10 cellular contexts compared by ENCODE assay signal in genomic region chr7:66697451-66698438, GRCh38. TPM values are rescaled to one million over a fixed set of nuclear protein-coding genes. Genes with fewer than 3 reads are reported as not detected.
DNase-seq lines count a peak whose midpoint lies in the region; ATAC-seq, FAIRE-seq and TF ChIP-seq lines count a peak whose summit lies in the region.
"Had no signal": no experiment of that assay in that cellular context is flagged by ENCODE, and none has a peak within 500 bp of the region (broad histone marks: within the 10 kb centered on the region; RNA-seq: fewer than 3 reads in every experiment).

No MANE protein-coding gene starts in this region.

- H3K9me3 ChIP-seq in astrocyte (ENCODE audit: insufficient read depth, low read depth, low read length) (no peaks in the 10 kb centered on the region), left ventricle myocardium inferior (replicated peaks) (no peaks in the 10 kb centered on the region)

- peak; percentile 37 for ATAC-seq in stimulated activated effector memory CD8-positive, alpha-beta T cell treated with anti-CD3 and anti-CD28 coated beads, Interleukin-12 subunit alpha, Interleukin-12 subunit beta, amount 100 ng/mL, for 72 hours
- no peak for ATAC-seq in HG02852 (IDR thresholded peaks at IDR 0.05; ENCODE audit: unreplicated experiment)

- no peaks in the 10 kb centered on the region for H3K36me3 ChIP-seq in astrocyte (ENCODE audit: insufficient read depth, low read length)
- peaks cover 3% of the 10 kb centered on the region for H3K36me3 ChIP-seq in left ventricle myocardium inferior

- H3K4me1 ChIP-seq in astrocyte (ENCODE audit: insufficient read depth, low read length) (peaks cover 9% of the 10 kb centered on the region), left ventricle myocardium inferior (peaks cover 17% of the 10 kb centered on the region)

- no peak overlapping the region for H3K4me2 ChIP-seq in astrocyte (ENCODE audit: low read length)

- DNase-seq in HFFc6 (peak; percentile 77), astrocyte (ENCODE audit: low read depth) (peak; percentile 52), left ventricle myocardium inferior (peak; percentile 35), SKM-1 (lab: John Stamatoyannopoulos, UW; ENCODE audit: unreplicated experiment) (no peak)
- no peak for DNase-seq in stimulated activated effector memory CD8-positive, alpha-beta T cell treated with anti-CD3 and anti-CD28 coated beads, Interleukin-12 subunit alpha, Interleukin-12 subunit beta, amount 100 ng/mL, for 72 hours (ENCODE audit: low spot score in 2 of 2)
- no peak for DNase-seq in NK-92 treated with Interleukin-12 subunit alpha and Interleukin-12 subunit beta, amount 100 ng/mL, for 24 hours (lab: John Stamatoyannopoulos, UW)
- DNase-seq in activated CD8-positive, alpha-beta memory T cell treated with anti-CD3 and anti-CD28 coated beads, Interleukin-2, amount 50 U/mL, for 48 hours: no peak
- DNase-seq: NCI-H187 had no signal

- TF ChIP-seq CTCF in HFFc6 (IDR thresholded peaks at IDR 0.05) (no peak), astrocyte (IDR thresholded peaks at IDR 0.05; ENCODE audit: insufficient read depth, low read depth, low read length) (no peak), left ventricle myocardium inferior (IDR thresholded peaks at IDR 0.05; ENCODE audit: borderline replicate concordance) (no peak)

- H3K27me3 Mint-ChIP-seq in HFFc6 (ENCODE audit: insufficient read depth) (peaks cover 6% of the 10 kb centered on the region; the same call in 1 of the 2 replicates), astrocyte (ENCODE audit: low read depth, unreplicated experiment) (no peaks in the 10 kb centered on the region)

- H3K27me3 ChIP-seq in astrocyte (ENCODE audit: insufficient read depth, low read length): no peaks in the 10 kb centered on the region
- H3K27me3 ChIP-seq in left ventricle myocardium inferior (ENCODE audit: low read depth): no peaks in the 10 kb centered on the region

- intact Hi-C loops in left ventricle myocardium inferior (cut with micrococcal nuclease): no loop called here

- H4K20me1 ChIP-seq in astrocyte (ENCODE audit: insufficient read depth, low read length): peaks cover 7% of the 10 kb centered on the region

- peaks cover 13% of the 10 kb centered on the region; the same call in 1 of the 2 replicates for H3K36me3 Mint-ChIP-seq in HFFc6 (ENCODE audit: low read depth)
- H3K36me3 Mint-ChIP-seq in astrocyte (ENCODE audit: low read depth, unreplicated experiment): peaks cover 16% of the 10 kb centered on the region
- peaks cover 16% of the 10 kb centered on the region for H3K36me3 Mint-ChIP-seq in stimulated activated effector memory CD8-positive, alpha-beta T cell treated with anti-CD3 and anti-CD28 coated beads, Interleukin-12 subunit alpha, Interleukin-12 subunit beta, amount 100 ng/mL, for 72 hours

- FAIRE-seq in astrocyte (lab: Jason Lieb, UNC): no peak
- FAIRE-seq: colon had no signal

- H3K4me3 ChIP-seq in astrocyte (ENCODE audit: insufficient read depth, low read depth, low read length): no peak overlapping the region
- no peak overlapping the region for H3K4me3 ChIP-seq in left ventricle myocardium inferior

- no peaks in the 10 kb centered on the region for H3K9me3 Mint-ChIP-seq in HFFc6
- no peaks in the 10 kb centered on the region for H3K9me3 Mint-ChIP-seq in astrocyte (ENCODE audit: unreplicated experiment)
- H3K9me3 Mint-ChIP-seq in stimulated activated effector memory CD8-positive, alpha-beta T cell treated with anti-CD3 and anti-CD28 coated beads, Interleukin-12 subunit alpha, Interleukin-12 subunit beta, amount 100 ng/mL, for 72 hours: no peaks in the 10 kb centered on the region

- H3K4me3 Mint-ChIP-seq in HFFc6 (no peak overlapping the region; the same call in 1 of the 2 replicates), astrocyte (ENCODE audit: unreplicated experiment) (no peak overlapping the region)
- H3K4me3 Mint-ChIP-seq in stimulated activated effector memory CD8-positive, alpha-beta T cell treated with anti-CD3 and anti-CD28 coated beads, Interleukin-12 subunit alpha, Interleukin-12 subunit beta, amount 100 ng/mL, for 72 hours: no peak overlapping the region

- H3K9ac ChIP-seq in astrocyte (ENCODE audit: low read length): no peak overlapping the region

- H3K27ac ChIP-seq in astrocyte (ENCODE audit: low read depth, low read length): no peak overlapping the region
- H3K27ac ChIP-seq in left ventricle myocardium inferior (replicated peaks): no peak overlapping the region

- no peaks in the 10 kb centered on the region for H3K79me2 ChIP-seq in astrocyte (ENCODE audit: insufficient read depth, low read length)

- no peak overlapping the region for H2AFZ ChIP-seq in astrocyte (ENCODE audit: low read depth, low read length)

- H3K4me1 Mint-ChIP-seq in HFFc6 (ENCODE audit: low read depth): peaks cover 42% of the 10 kb centered on the region
- peaks cover 2% of the 10 kb centered on the region for H3K4me1 Mint-ChIP-seq in astrocyte (ENCODE audit: low read depth, unreplicated experiment)
- H3K4me1 Mint-ChIP-seq in stimulated activated effector memory CD8-positive, alpha-beta T cell treated with anti-CD3 and anti-CD28 coated beads, Interleukin-12 subunit alpha, Interleukin-12 subunit beta, amount 100 ng/mL, for 72 hours: peaks cover 8% of the 10 kb centered on the region

- H3K27ac Mint-ChIP-seq in HFFc6 (peak overlapping the region; percentile 64), astrocyte (ENCODE audit: unreplicated experiment) (peak overlapping the region; percentile 41)
- peak overlapping the region; percentile 61 for H3K27ac Mint-ChIP-seq in stimulated activated effector memory CD8-positive, alpha-beta T cell treated with anti-CD3 and anti-CD28 coated beads, Interleukin-12 subunit alpha, Interleukin-12 subunit beta, amount 100 ng/mL, for 72 hours

RNA-seq across cellular contexts. Expression of gene RABGEF1, which starts 42.8 kb away (rescaled TPM):
- 10 to 100 TPM; 38.6 to 45.3 (median 42.5) TPM for total RNA-seq in HFFc6 (2021; fragmentation: NEBNext Ultra II Directional; extraction: Animal tissue kit (Norgen Biotek cat#: 25700))
- total RNA-seq in astrocyte (31.4 and 33.2 TPM in 2 replicates), left ventricle myocardium inferior (17.4 TPM)

Comparison
In these comparisons a context has a peak if more than half of its experiments do, and no peak if none do; other contexts are left out.
1. DNase-seq: peak in HFFc6 (single experiment), astrocyte (single experiment) and left ventricle myocardium inferior (single experiment); none in stimulated activated effector memory CD8-positive, alpha-beta T cell treated with anti-CD3 and anti-CD28 coated beads, Interleukin-12 subunit alpha, Interleukin-12 subunit beta, amount 100 ng/mL, for 72 hours (0 of 2), NK-92 treated with Interleukin-12 subunit alpha and Interleukin-12 subunit beta, amount 100 ng/mL, for 24 hours (single experiment), activated CD8-positive, alpha-beta memory T cell treated with anti-CD3 and anti-CD28 coated beads, Interleukin-2, amount 50 U/mL, for 48 hours (single experiment) and SKM-1 (single experiment).
2. Peak in every context shown above with its lines, with median percentiles within 50 percentile points of each other: H3K27ac Mint-ChIP-seq.